ENCODE assay signal across 24 cellular contexts in genomic region chr3:140597792-140598191, GRCh38.
"Had no signal": no experiment of that assay in that cellular context is flagged by ENCODE, and none has a peak within 500 bp of the region (broad histone marks: within the 10 kb centered on the region; RNA-seq: fewer than 3 reads in every experiment).

No MANE protein-coding gene starts in this region.

- H3K27me3 ChIP-seq: adrenal gland, breast epithelium, hepatocyte, right lobe of liver, tibial nerve had no signal

- H3K4me3 ChIP-seq: adrenal gland, breast epithelium, coronary artery, hepatocyte, lower lobe of right lung, mucosa of descending colon, right lobe of liver, tibial nerve had no signal

- H3K9me3 ChIP-seq: adrenal gland, breast epithelium, lower lobe of right lung, mucosa of descending colon, right lobe of liver, tibial nerve had no signal

- FAIRE-seq: astrocyte, small intestine had no signal

- ATAC-seq: activated naive CD4-positive, alpha-beta T cell treated with anti-CD3 and anti-CD28 coated beads, Interleukin-2, amount 50 U/mL, for 72 hours; activated T-helper 17 cell treated with anti-CD3 and anti-CD28 coated beads, Interleukin-2, amount 50 U/mL, for 72 hours; lower lobe of right lung; mucosa of descending colon; right lobe of liver; stimulated activated effector memory CD8-positive, alpha-beta T cell treated with anti-CD3 and anti-CD28 coated beads, Interleukin-12 subunit alpha, Interleukin-12 subunit beta, amount 100 ng/mL, for 72 hours; stimulated activated naive CD8-positive, alpha-beta T cell treated with anti-CD3 and anti-CD28 coated beads, Interleukin-15, amount 100 ng/mL, for 72 hours had no signal

- H3K4me1 ChIP-seq: breast epithelium, lower lobe of right lung, parathyroid adenoma, right lobe of liver had no signal

- H3K4me2 ChIP-seq: hepatocyte had no signal

- H3K79me2 ChIP-seq: hepatocyte, parathyroid adenoma had no signal

- H3K36me3 ChIP-seq: adrenal gland, breast epithelium, lower lobe of right lung, right lobe of liver, tibial nerve had no signal

- DNase-seq: activated CD4-positive, alpha-beta T cell treated with anti-CD3 and anti-CD28 coated beads for 1 hour; activated CD4-positive, alpha-beta T cell treated with anti-CD3 and anti-CD28 coated beads, Interleukin-2, amount 50 U/mL, for 1 hour; activated T-cell treated with anti-CD3 and anti-CD28 coated beads, Interleukin-2, amount 50 U/mL, for 24 hours; cerebellar nuclear complex; endodermal cell; lower lobe of right lung; mesendoderm; mucosa of descending colon; nephron progenitor cell; right lobe of liver; small intestine; stimulated activated CD4-positive, alpha-beta T cell treated with anti-CD3 and anti-CD28 coated beads, Interleukin-2, amount 100 ng/mL, for 24 hours; stimulated activated naive CD8-positive, alpha-beta T cell treated with anti-CD3 and anti-CD28 coated beads, Interleukin-15, amount 100 ng/mL, for 72 hours; T-helper 9 cell had no signal

- H2AFZ ChIP-seq: hepatocyte, parathyroid adenoma had no signal

- H3K27ac ChIP-seq: breast epithelium, coronary artery, hepatocyte, lower lobe of right lung, parathyroid adenoma, right lobe of liver, tibial nerve had no signal

- H3K9ac ChIP-seq: parathyroid adenoma had no signal
